Comparison of ENCODE assay signal across 24 cellular contexts in the genomic region with DNA sequence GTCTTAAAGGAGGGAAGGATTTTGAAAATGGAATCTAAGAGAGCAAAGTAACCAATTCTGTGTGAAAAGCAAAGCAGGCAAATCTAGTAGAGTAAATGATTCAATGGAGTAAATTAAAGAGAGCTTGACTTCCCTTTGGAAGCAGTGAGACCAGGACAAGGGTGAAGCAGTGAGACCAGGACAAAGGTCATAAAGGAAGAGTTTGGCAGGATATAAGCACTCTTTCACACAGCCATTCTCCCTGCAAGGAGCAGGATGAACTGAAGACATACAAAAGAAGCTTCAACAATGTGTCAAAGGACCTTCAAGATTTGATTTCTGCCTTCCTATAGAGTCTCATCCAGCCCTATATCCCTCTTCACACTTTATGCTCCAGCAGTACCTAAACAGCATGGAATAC.
"Had no signal": no experiment of that assay in that cellular context is flagged by ENCODE, and none has a peak within 500 bp of the region (broad histone marks: within the 10 kb centered on the region; RNA-seq: fewer than 3 reads in every experiment).

No MANE protein-coding gene starts in this region.

- H3K36me3 Mint-ChIP-seq: activated naive CD4-positive, alpha-beta T cell treated with anti-CD3 and anti-CD28 coated beads, Interleukin-2, amount 50 U/mL, for 24 hours; memory B cell; stimulated activated memory B cell treated with anti-CD40 and anti-IgM and Interleukin-4, amounts not matched to agents 10 μg/mL and 1 μg/mL and 100 μg/mL, for 72 hours had no signal

- H3K4me1 Mint-ChIP-seq: memory B cell; stimulated activated memory B cell treated with anti-CD40 and anti-IgM and Interleukin-4, amounts not matched to agents 10 μg/mL and 1 μg/mL and 100 μg/mL, for 72 hours had no signal

- H3K27me3 ChIP-seq: right lobe of liver, stomach, uterus had no signal

- H3K9me3 ChIP-seq: right lobe of liver, stomach, uterus had no signal

- H3K4me1 ChIP-seq: uterus had no signal

- H3K27ac Mint-ChIP-seq: activated naive CD4-positive, alpha-beta T cell treated with anti-CD3 and anti-CD28 coated beads, Interleukin-2, amount 50 U/mL, for 24 hours; effector memory CD8-positive, alpha-beta T cell; memory B cell; nephron progenitor cell; stimulated activated memory B cell treated with anti-CD40 and anti-IgM and Interleukin-4, amounts not matched to agents 10 μg/mL and 1 μg/mL and 100 μg/mL, for 72 hours; T-helper 2 cell treated with Interferon-gamma antibody and Interleukin-4, amounts not matched to agents 5 μg/mL and 100 μg/mL, for 36 hours had no signal

- ATAC-seq: effector memory CD8-positive, alpha-beta T cell; esophagus mucosa; stimulated activated memory B cell treated with anti-CD40 and anti-IgM and Interleukin-4, amounts not matched to agents 10 μg/mL and 1 μg/mL and 100 μg/mL, for 72 hours had no signal

- H3K4me3 Mint-ChIP-seq: activated naive CD4-positive, alpha-beta T cell treated with anti-CD3 and anti-CD28 coated beads, Interleukin-2, amount 50 U/mL, for 24 hours; brain; effector memory CD8-positive, alpha-beta T cell; memory B cell; nephron progenitor cell; stimulated activated memory B cell treated with anti-CD40 and anti-IgM and Interleukin-4, amounts not matched to agents 10 μg/mL and 1 μg/mL and 100 μg/mL, for 72 hours; T-helper 2 cell treated with Interferon-gamma antibody and Interleukin-4, amounts not matched to agents 5 μg/mL and 100 μg/mL, for 36 hours had no signal

- H3K4me3 ChIP-seq: right lobe of liver, smooth muscle cell, stomach, uterus had no signal

- H3K27ac ChIP-seq: right lobe of liver, stomach, uterus, WERI-Rb-1 had no signal

- H3K27me3 Mint-ChIP-seq: brain; effector memory CD8-positive, alpha-beta T cell had no signal

- H3K36me3 ChIP-seq: right lobe of liver, stomach, uterus, WERI-Rb-1 had no signal

- DNase-seq: activated CD4-positive, alpha-beta T cell treated with anti-CD3 and anti-CD28 coated beads for 1 hour; activated CD4-positive, alpha-beta T cell treated with anti-CD3 and anti-CD28 coated beads, Interleukin-2, amount 50 U/mL, for 1 hour; activated gamma-delta T cell treated with Interleukin-2 at 50 U/mL for 16 hours; activated T-cell treated with anti-CD3 and anti-CD28 coated beads, Interleukin-2, amount 50 U/mL, for 1 hour; aorta; caudate nucleus; effector memory CD8-positive, alpha-beta T cell; hippocampal formation; nephron progenitor cell; occipital lobe; posterior cingulate gyrus; right lobe of liver; stimulated activated CD4-positive, alpha-beta T cell treated with anti-CD3 and anti-CD28 coated beads, Interleukin-15, amount 100 ng/mL, for 24 hours; stomach; trophoblast cell; uterus; WERI-Rb-1 had no signal
